Comparison of ENCODE assay signal across 1 cellular context in the genomic region with DNA sequence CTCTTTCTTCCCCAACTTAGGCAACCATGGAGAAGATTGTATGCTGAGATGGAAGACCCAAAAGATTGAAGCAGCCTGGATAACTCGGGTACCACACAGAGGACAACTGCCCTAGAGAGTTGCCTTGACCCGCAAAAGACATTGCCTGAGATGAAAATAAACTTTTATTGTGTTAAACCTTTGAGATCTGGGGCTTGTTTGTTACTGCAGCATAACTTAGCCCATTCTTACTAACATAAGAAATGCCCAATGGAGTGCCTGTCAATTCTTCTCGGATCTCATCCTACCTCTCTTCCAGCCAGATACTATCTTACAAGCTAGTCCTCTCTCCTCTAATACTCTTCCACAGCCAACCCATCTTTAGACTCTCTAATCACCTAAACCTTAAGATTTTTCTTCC.
TF ChIP-seq lines count a peak whose summit lies in the region.

No MANE protein-coding gene starts in this region.

TF ChIP-seq in HepG2, 621 proteins besides CTCF, POLR2A, EP300 and RAD21:
- TF ChIP-seq, protein P1, sequence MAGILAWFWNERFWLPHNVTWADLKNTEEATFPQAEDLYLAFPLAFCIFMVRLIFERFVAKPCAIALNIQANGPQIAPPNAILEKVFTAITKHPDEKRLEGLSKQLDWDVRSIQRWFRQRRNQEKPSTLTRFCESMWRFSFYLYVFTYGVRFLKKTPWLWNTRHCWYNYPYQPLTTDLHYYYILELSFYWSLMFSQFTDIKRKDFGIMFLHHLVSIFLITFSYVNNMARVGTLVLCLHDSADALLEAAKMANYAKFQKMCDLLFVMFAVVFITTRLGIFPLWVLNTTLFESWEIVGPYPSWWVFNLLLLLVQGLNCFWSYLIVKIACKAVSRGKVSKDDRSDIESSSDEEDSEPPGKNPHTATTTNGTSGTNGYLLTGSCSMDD (CRISPR knock-in tag; IDR thresholded peaks at IDR 0.05): no peak
- 0 out of 2 replicates have a peak, but pooled peaks have one; percentile 34 for TF ChIP-seq CHD4 (IDR thresholded peaks at IDR 0.05; ENCODE audit: borderline replicate concordance, low read length)
- TF ChIP-seq ZNF12 (CRISPR knock-in tag; IDR thresholded peaks at IDR 0.05): peak; percentile 99
TF ChIP-seq in HepG2: peak in this region for 2.
